Comparison of ENCODE assay signal across 8 cellular contexts in genomic region chr9:96854877-96855273, GRCh38. TPM values are rescaled to one million over a fixed set of nuclear protein-coding genes. Genes with fewer than 3 reads are reported as not detected.
DNase-seq lines count a peak whose midpoint lies in the region; ATAC-seq and TF ChIP-seq lines count a peak whose summit lies in the region.

No MANE protein-coding gene starts in this region.

- H3K27me3 ChIP-seq in SK-N-SH (ENCODE audit: insufficient read depth) (no peaks in the 10 kb centered on the region), iPS-20b (ENCODE audit: insufficient read depth, low read length) (no peaks in the 10 kb centered on the region)

- peaks cover 9% of the 10 kb centered on the region for H3K27me3 Mint-ChIP-seq in activated B cell treated with CpG ODN at 0.5 μM for 24 hours
- no peaks in the 10 kb centered on the region for H3K27me3 Mint-ChIP-seq in stimulated activated memory B cell treated with anti-CD40 and anti-IgM and Interleukin-4, amounts not matched to agents 10 μg/mL and 1 μg/mL and 100 μg/mL, for 72 hours

- 58% methylated on average over 10 of the region's 10 CpGs for WGBS in SK-N-SH (ENCODE audit: low lambda C conversion rate)

- POLR2A ChIA-PET in SK-N-SH (lab: Yijun Ruan, JAX): no interaction called here
- POLR2A ChIA-PET in activated B cell treated with CpG ODN at 0.5 μM for 24 hours (lab: Charles Lee): interaction anchor here (1.2 to 1.3 kb wide), 3 partner anchors 77 to 778 kb away, joined by 4 to 10 read pairs (median 4); partner anchors contain the start of genes NCBP1, TSTD2 and ZNF510

- DNase-seq in SK-N-SH (no peak), activated B cell treated with CpG ODN at 0.5 μM for 24 hours (no peak), GM13976 (ENCODE audit: low spot score) (no peak), foreskin melanocyte (no peak)

- H3K4me1 Mint-ChIP-seq in activated B cell treated with CpG ODN at 0.5 μM for 24 hours: peaks cover 34% of the 10 kb centered on the region
- peaks cover 24% of the 10 kb centered on the region for H3K4me1 Mint-ChIP-seq in stimulated activated memory B cell treated with anti-CD40 and anti-IgM and Interleukin-4, amounts not matched to agents 10 μg/mL and 1 μg/mL and 100 μg/mL, for 72 hours

- H3K36me3 ChIP-seq in SK-N-SH (replicated peaks in 1 of 2; ENCODE audit: control insufficient read depth in 1 of 2, insufficient read depth in 2 of 2, low read length in 1 of 2) (peaks cover 0 to 5% of the 10 kb centered on the region in 2 experiments), iPS-20b (ENCODE audit: insufficient read depth, low read depth, low read length) (no peaks in the 10 kb centered on the region)

- TF ChIP-seq RAD21 in SK-N-SH (IDR thresholded peaks at IDR 0.05; ENCODE audit: low read length): no peak

- H3K4me1 ChIP-seq in SK-N-SH (ENCODE audit: control insufficient read depth in 1 of 2, insufficient read depth in 2 of 2, low read depth in 1 of 2, low read length in 1 of 2) (peaks cover 15 to 20% of the 10 kb centered on the region in 2 experiments), iPS-20b (ENCODE audit: insufficient read depth, low read length) (peaks cover 5% of the 10 kb centered on the region; the same call in 1 of the 2 replicates)

- ATAC-seq in SK-N-SH treated with all-trans-retinoic acid at 6 μM for 48 hours (no peak), activated B cell treated with CpG ODN at 0.5 μM for 24 hours (ENCODE audit: low read depth) (no peak), GM19395 (IDR thresholded peaks at IDR 0.05; ENCODE audit: unreplicated experiment) (no peak)
- ATAC-seq in stimulated activated memory B cell treated with anti-CD40 and anti-IgM and Interleukin-4, amounts not matched to agents 10 μg/mL and 1 μg/mL and 100 μg/mL, for 72 hours: no peak

- H3K4me3 ChIP-seq in SK-N-SH (ENCODE audit: low read depth in 2 of 2, low read length in 1 of 2) (peak overlapping the region; percentile 65 to 85; a peak in 3 of 4 replicates), iPS-20b (ENCODE audit: low read length) (peak overlapping the region; percentile 91)

- in situ Hi-C loops in GM13976 (cut with MboI; ENCODE audit: low sequenced_read_pairs, unreplicated experiment): loop anchor here (10.0 to 25.0 kb wide), 3 partner anchors 257 to 757 kb away; no protein-coding TSS in a partner anchor

- no peaks in the 10 kb centered on the region for H3K9me2 ChIP-seq in SK-N-SH

- H3K27ac ChIP-seq in SK-N-SH (ENCODE audit: low read depth in 2 of 2, low read length in 1 of 2): no peak overlapping the region
- no peak overlapping the region for H3K27ac ChIP-seq in iPS-20b (ENCODE audit: low read length)

- H3K9me3 ChIP-seq in SK-N-SH: peaks cover 4% of the 10 kb centered on the region
- H3K9me3 ChIP-seq in iPS-20b (ENCODE audit: insufficient read depth, low read depth, low read length): no peaks in the 10 kb centered on the region

- intact Hi-C loops in activated B cell treated with CpG ODN at 0.5 μM for 24 hours (cut with micrococcal nuclease): loop anchor here (1.0 to 10.0 kb wide), 8 partner anchors 77 to 1540 kb away; partner anchors contain the start of genes FANCC, HABP4, NCBP1 and TDRD7

- H3K27ac Mint-ChIP-seq in activated B cell treated with CpG ODN at 0.5 μM for 24 hours: no peak overlapping the region
- H3K27ac Mint-ChIP-seq in stimulated activated memory B cell treated with anti-CD40 and anti-IgM and Interleukin-4, amounts not matched to agents 10 μg/mL and 1 μg/mL and 100 μg/mL, for 72 hours: no peak overlapping the region

- peaks cover 10% of the 10 kb centered on the region for H3K36me3 Mint-ChIP-seq in activated B cell treated with CpG ODN at 0.5 μM for 24 hours (ENCODE audit: low read depth)
- H3K36me3 Mint-ChIP-seq in stimulated activated memory B cell treated with anti-CD40 and anti-IgM and Interleukin-4, amounts not matched to agents 10 μg/mL and 1 μg/mL and 100 μg/mL, for 72 hours: peaks cover 7% of the 10 kb centered on the region

- H3K4me3 Mint-ChIP-seq in activated B cell treated with CpG ODN at 0.5 μM for 24 hours: peak overlapping the region; percentile 100
- peak overlapping the region; percentile 4 for H3K4me3 Mint-ChIP-seq in stimulated activated memory B cell treated with anti-CD40 and anti-IgM and Interleukin-4, amounts not matched to agents 10 μg/mL and 1 μg/mL and 100 μg/mL, for 72 hours

- 0 out of 2 replicates have a peak overlapping the region, but pooled peaks have one; percentile 84 for H3K4me2 ChIP-seq in SK-N-SH

- no peak for TF ChIP-seq EP300 in SK-N-SH (IDR thresholded peaks at IDR 0.05; ENCODE audit: borderline replicate concordance in 1 of 2, low read depth in 1 of 2, low read length in 1 of 2)

- H3K9ac ChIP-seq in SK-N-SH (no peak overlapping the region), iPS-20b (ENCODE audit: low read depth, low read length) (peak overlapping the region; percentile 72; the same call in 1 of the 2 replicates)

- CTCF ChIA-PET in SK-N-SH (lab: Yijun Ruan, JAX) (interaction anchor here (0.8 to 6.7 kb wide), 7 partner anchors 13 to 614 kb away, joined by 3 to 134 read pairs (median 4); partner anchors contain the start of gene TDRD7), activated B cell treated with CpG ODN at 0.5 μM for 24 hours (lab: Charles Lee) (interaction anchor here (1.0 to 4.5 kb wide), 7 partner anchors 11 to 1045 kb away, joined by 3 to 54 read pairs (median 4); partner anchors contain the start of gene TDRD7)

- H3K9me3 Mint-ChIP-seq in activated B cell treated with CpG ODN at 0.5 μM for 24 hours: no peaks in the 10 kb centered on the region
- no peaks in the 10 kb centered on the region for H3K9me3 Mint-ChIP-seq in stimulated activated memory B cell treated with anti-CD40 and anti-IgM and Interleukin-4, amounts not matched to agents 10 μg/mL and 1 μg/mL and 100 μg/mL, for 72 hours

- no peak for TF ChIP-seq CTCF in SK-N-SH (IDR thresholded peaks at IDR 0.05)
- no peak for TF ChIP-seq CTCF in activated B cell treated with CpG ODN at 0.5 μM for 24 hours (IDR thresholded peaks at IDR 0.05)
- no peak for TF ChIP-seq CTCF in GM13976 (IDR thresholded peaks at IDR 0.05; ENCODE audit: borderline replicate concordance, control extremely low read depth, extremely low read depth, insufficient read depth, missing control alignments)

- H4K20me1 ChIP-seq in SK-N-SH (ENCODE audit: insufficient read depth): no peaks in the 10 kb centered on the region

- peaks cover 21% of the 10 kb centered on the region; the same call in 1 of the 2 replicates for H3K79me2 ChIP-seq in SK-N-SH (ENCODE audit: insufficient read depth)

- no peak overlapping the region; the same call in none of the 2 replicates for H2AFZ ChIP-seq in SK-N-SH (ENCODE audit: low read depth)

- peaks cover 7% of the 10 kb centered on the region for H3F3A ChIP-seq in SK-N-SH (replicated peaks; ENCODE audit: insufficient read depth)

TF ChIP-seq in SK-N-SH, 30 proteins besides CTCF, POLR2A, EP300 and RAD21:
- TF ChIP-seq NFIC (IDR thresholded peaks at IDR 0.05; ENCODE audit: borderline replicate concordance) (no peak), POLR2AphosphoS5 (IDR thresholded peaks at IDR 0.05; ENCODE audit: low read depth, low read length) (no peak), FOSL2 (IDR thresholded peaks at IDR 0.05; ENCODE audit: borderline replicate concordance, low read depth) (no peak), GATA2 (CRISPR knock-in tag; IDR thresholded peaks at IDR 0.05) (no peak), TEAD4 (IDR thresholded peaks at IDR 0.05; ENCODE audit: borderline replicate concordance, insufficient read depth) (no peak), ZBTB33 (IDR thresholded peaks at IDR 0.05; ENCODE audit: borderline replicate concordance, low read depth) (no peak)

TF ChIP-seq in SK-N-SH treated with all-trans-retinoic acid at 6 μM for 48 hours, 23 proteins besides CTCF, POLR2A, EP300 and RAD21 (continues in another document):
- TF ChIP-seq ZNF70 (CRISPR knock-in tag; IDR thresholded peaks at IDR 0.05) (no peak), CSRNP3 (CRISPR knock-in tag; IDR thresholded peaks at IDR 0.05) (no peak), GLIS3 (CRISPR knock-in tag; IDR thresholded peaks at IDR 0.05) (no peak), ZFP30 (CRISPR knock-in tag; IDR thresholded peaks at IDR 0.05) (no peak), ZNF8 (CRISPR knock-in tag; IDR thresholded peaks at IDR 0.05) (no peak), PATZ1 (CRISPR knock-in tag; IDR thresholded peaks at IDR 0.05; ENCODE audit: borderline replicate concordance) (no peak)

RNA-seq across cellular contexts. Expression of gene ZNF782, which starts 0.6 kb away (rescaled TPM):
- 1.3 TPM in 2 replicates for polyA plus RNA-seq in SK-N-SH (2012; rRNA removed)
- 0.80 and 1.5 TPM in 2 replicates for polyA plus RNA-seq in SK-N-SH (2012; cell fraction: cytosol; rRNA removed)
- 1.9 and 4.4 TPM in 2 replicates for polyA plus RNA-seq in SK-N-SH (2012; cell fraction: nucleus; rRNA removed)
- total RNA-seq in activated B cell treated with CpG ODN at 0.5 μM for 24 hours: 7.7 and 8.0 TPM in 2 replicates
